ENCODE assay signal across 1 cellular context in the genomic region with DNA sequence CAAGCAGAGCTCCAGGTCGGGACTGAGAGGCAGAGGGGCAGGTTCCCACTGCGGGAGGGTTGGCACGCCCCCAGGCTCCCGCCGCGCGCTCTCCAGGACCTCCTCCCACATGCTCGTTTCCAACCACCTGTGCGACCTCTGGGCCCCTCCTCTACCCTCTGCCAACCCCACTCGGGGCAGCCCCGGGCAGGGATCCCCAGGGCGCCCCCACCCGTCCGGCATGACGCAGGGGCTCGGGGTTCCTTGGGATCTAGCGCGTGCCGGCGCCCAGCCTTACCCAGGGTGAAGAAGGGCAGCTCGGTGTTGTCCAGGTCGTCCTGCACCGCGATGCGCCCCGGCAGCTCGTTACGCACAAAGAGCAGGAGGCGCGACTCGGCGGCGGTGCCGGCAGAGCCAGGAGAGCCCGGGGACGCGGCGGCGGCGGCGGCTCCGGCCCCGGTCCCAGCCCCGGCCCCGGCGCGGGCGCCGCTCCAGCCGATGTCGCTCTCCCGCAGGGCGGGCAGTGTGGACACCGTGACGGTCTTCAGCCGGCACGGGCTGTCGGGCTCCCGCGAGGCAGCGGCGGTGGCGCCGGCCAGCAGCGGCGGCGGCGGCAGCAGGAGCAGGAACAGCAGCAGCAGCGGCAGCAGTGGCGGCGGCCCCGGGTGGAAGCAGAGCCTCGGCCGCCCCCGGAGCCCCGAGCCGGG.
TF ChIP-seq lines count a peak whose summit lies in the region.

No MANE protein-coding gene starts in this region.

TF ChIP-seq in WTC11, 78 proteins besides CTCF, POLR2A, EP300 and RAD21 (continued from another document):
- TF ChIP-seq ZNF423 (CRISPR knock-in tag; IDR thresholded peaks at IDR 0.05) = peak; percentile 88
- TF ChIP-seq ZNF232 (CRISPR knock-in tag; IDR thresholded peaks at IDR 0.05) = no peak
- TF ChIP-seq, protein P1, sequence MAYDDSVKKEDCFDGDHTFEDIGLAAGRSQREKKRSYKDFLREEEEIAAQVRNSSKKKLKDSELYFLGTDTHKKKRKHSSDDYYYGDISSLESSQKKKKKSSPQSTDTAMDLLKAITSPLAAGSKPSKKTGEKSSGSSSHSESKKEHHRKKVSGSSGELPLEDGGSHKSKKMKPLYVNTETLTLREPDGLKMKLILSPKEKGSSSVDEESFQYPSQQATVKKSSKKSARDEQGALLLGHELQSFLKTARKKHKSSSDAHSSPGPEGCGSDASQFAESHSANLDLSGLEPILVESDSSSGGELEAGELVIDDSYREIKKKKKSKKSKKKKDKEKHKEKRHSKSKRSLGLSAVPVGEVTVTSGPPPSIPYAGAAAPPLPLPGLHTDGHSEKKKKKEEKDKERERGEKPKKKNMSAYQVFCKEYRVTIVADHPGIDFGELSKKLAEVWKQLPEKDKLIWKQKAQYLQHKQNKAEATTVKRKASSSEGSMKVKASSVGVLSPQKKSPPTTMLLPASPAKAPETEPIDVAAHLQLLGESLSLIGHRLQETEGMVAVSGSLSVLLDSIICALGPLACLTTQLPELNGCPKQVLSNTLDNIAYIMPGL (CRISPR knock-in tag; IDR thresholded peaks at IDR 0.05) = peak; percentile 91
- TF ChIP-seq, protein P2, sequence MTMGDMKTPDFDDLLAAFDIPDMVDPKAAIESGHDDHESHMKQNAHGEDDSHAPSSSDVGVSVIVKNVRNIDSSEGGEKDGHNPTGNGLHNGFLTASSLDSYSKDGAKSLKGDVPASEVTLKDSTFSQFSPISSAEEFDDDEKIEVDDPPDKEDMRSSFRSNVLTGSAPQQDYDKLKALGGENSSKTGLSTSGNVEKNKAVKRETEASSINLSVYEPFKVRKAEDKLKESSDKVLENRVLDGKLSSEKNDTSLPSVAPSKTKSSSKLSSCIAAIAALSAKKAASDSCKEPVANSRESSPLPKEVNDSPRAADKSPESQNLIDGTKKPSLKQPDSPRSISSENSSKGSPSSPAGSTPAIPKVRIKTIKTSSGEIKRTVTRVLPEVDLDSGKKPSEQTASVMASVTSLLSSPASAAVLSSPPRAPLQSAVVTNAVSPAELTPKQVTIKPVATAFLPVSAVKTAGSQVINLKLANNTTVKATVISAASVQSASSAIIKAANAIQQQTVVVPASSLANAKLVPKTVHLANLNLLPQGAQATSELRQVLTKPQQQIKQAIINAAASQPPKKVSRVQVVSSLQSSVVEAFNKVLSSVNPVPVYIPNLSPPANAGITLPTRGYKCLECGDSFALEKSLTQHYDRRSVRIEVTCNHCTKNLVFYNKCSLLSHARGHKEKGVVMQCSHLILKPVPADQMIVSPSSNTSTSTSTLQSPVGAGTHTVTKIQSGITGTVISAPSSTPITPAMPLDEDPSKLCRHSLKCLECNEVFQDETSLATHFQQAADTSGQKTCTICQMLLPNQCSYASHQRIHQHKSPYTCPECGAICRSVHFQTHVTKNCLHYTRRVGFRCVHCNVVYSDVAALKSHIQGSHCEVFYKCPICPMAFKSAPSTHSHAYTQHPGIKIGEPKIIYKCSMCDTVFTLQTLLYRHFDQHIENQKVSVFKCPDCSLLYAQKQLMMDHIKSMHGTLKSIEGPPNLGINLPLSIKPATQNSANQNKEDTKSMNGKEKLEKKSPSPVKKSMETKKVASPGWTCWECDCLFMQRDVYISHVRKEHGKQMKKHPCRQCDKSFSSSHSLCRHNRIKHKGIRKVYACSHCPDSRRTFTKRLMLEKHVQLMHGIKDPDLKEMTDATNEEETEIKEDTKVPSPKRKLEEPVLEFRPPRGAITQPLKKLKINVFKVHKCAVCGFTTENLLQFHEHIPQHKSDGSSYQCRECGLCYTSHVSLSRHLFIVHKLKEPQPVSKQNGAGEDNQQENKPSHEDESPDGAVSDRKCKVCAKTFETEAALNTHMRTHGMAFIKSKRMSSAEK (CRISPR knock-in tag; IDR thresholded peaks at IDR 0.05; ENCODE audit: borderline replicate concordance) = no peak
- TF ChIP-seq KAT7 (CRISPR knock-in tag; IDR thresholded peaks at IDR 0.05; ENCODE audit: borderline replicate concordance) = no peak; the same call in 1 of the 2 replicates
- TF ChIP-seq, protein P3, sequence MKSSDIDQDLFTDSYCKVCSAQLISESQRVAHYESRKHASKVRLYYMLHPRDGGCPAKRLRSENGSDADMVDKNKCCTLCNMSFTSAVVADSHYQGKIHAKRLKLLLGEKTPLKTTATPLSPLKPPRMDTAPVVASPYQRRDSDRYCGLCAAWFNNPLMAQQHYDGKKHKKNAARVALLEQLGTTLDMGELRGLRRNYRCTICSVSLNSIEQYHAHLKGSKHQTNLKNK (CRISPR knock-in tag; IDR thresholded peaks at IDR 0.05) = no peak
- TF ChIP-seq, protein P4, sequence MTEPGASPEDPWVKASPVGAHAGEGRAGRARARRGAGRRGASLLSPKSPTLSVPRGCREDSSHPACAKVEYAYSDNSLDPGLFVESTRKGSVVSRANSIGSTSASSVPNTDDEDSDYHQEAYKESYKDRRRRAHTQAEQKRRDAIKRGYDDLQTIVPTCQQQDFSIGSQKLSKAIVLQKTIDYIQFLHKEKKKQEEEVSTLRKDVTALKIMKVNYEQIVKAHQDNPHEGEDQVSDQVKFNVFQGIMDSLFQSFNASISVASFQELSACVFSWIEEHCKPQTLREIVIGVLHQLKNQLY (CRISPR knock-in tag; IDR thresholded peaks at IDR 0.05) = no peak
- TF ChIP-seq GTF2I (CRISPR knock-in tag; conservative IDR thresholded peaks at IDR 0.05) = no peak
- no peak for TF ChIP-seq ZNF219 (CRISPR knock-in tag; IDR thresholded peaks at IDR 0.05; ENCODE audit: borderline replicate concordance)
- TF ChIP-seq NR2C2 (CRISPR knock-in tag; IDR thresholded peaks at IDR 0.05) = no peak
- TF ChIP-seq SP1 (CRISPR knock-in tag; conservative IDR thresholded peaks at IDR 0.05) = no peak
- TF ChIP-seq IRF2 (CRISPR knock-in tag; IDR thresholded peaks at IDR 0.05; ENCODE audit: borderline replicate concordance, low read depth) = no peak
- TF ChIP-seq TP53 (CRISPR knock-in tag; IDR thresholded peaks at IDR 0.05) = no peak
- TF ChIP-seq TEAD4 (CRISPR knock-in tag; IDR thresholded peaks at IDR 0.05) = no peak
- TF ChIP-seq, protein P5, sequence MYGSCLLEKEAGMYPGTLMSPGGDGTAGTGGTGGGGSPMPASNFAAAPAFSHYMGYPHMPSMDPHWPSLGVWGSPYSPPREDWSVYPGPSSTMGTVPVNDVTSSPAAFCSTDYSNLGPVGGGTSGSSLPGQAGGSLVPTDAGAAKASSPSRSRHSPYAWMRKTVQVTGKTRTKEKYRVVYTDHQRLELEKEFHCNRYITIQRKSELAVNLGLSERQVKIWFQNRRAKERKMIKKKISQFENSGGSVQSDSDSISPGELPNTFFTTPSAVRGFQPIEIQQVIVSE (CRISPR knock-in tag; IDR thresholded peaks at IDR 0.05; ENCODE audit: borderline replicate concordance) = no peak
- TF ChIP-seq, protein P6, sequence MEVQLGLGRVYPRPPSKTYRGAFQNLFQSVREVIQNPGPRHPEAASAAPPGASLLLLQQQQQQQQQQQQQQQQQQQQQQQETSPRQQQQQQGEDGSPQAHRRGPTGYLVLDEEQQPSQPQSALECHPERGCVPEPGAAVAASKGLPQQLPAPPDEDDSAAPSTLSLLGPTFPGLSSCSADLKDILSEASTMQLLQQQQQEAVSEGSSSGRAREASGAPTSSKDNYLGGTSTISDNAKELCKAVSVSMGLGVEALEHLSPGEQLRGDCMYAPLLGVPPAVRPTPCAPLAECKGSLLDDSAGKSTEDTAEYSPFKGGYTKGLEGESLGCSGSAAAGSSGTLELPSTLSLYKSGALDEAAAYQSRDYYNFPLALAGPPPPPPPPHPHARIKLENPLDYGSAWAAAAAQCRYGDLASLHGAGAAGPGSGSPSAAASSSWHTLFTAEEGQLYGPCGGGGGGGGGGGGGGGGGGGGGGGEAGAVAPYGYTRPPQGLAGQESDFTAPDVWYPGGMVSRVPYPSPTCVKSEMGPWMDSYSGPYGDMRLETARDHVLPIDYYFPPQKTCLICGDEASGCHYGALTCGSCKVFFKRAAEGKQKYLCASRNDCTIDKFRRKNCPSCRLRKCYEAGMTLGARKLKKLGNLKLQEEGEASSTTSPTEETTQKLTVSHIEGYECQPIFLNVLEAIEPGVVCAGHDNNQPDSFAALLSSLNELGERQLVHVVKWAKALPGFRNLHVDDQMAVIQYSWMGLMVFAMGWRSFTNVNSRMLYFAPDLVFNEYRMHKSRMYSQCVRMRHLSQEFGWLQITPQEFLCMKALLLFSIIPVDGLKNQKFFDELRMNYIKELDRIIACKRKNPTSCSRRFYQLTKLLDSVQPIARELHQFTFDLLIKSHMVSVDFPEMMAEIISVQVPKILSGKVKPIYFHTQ (CRISPR knock-in tag; IDR thresholded peaks at IDR 0.05) = no peak
- no peak for TF ChIP-seq CREB1 (CRISPR knock-in tag; IDR thresholded peaks at IDR 0.05)
- no peak for TF ChIP-seq MYBL2 (CRISPR knock-in tag; IDR thresholded peaks at IDR 0.05)
- no peak for TF ChIP-seq GABPB1 (CRISPR knock-in tag; IDR thresholded peaks at IDR 0.05)
- TF ChIP-seq, protein P7, sequence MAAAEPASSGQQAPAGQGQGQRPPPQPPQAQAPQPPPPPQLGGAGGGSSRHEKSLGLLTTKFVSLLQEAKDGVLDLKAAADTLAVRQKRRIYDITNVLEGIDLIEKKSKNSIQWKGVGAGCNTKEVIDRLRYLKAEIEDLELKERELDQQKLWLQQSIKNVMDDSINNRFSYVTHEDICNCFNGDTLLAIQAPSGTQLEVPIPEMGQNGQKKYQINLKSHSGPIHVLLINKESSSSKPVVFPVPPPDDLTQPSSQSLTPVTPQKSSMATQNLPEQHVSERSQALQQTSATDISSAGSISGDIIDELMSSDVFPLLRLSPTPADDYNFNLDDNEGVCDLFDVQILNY (CRISPR knock-in tag; IDR thresholded peaks at IDR 0.05) = no peak
- TF ChIP-seq TEAD1 (CRISPR knock-in tag; IDR thresholded peaks at IDR 0.05) = peak; percentile 49; the same call in 1 of the 2 replicates
- 0 out of 2 replicates have a peak, but pooled peaks have one; percentile 25 for TF ChIP-seq FOXP1 (CRISPR knock-in tag; IDR thresholded peaks at IDR 0.05; ENCODE audit: borderline replicate concordance)
- TF ChIP-seq, protein P8, sequence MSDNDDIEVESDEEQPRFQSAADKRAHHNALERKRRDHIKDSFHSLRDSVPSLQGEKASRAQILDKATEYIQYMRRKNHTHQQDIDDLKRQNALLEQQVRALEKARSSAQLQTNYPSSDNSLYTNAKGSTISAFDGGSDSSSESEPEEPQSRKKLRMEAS (CRISPR knock-in tag; IDR thresholded peaks at IDR 0.05) = peak; percentile 60; the same call in 1 of the 2 replicates
- TF ChIP-seq, protein P9, sequence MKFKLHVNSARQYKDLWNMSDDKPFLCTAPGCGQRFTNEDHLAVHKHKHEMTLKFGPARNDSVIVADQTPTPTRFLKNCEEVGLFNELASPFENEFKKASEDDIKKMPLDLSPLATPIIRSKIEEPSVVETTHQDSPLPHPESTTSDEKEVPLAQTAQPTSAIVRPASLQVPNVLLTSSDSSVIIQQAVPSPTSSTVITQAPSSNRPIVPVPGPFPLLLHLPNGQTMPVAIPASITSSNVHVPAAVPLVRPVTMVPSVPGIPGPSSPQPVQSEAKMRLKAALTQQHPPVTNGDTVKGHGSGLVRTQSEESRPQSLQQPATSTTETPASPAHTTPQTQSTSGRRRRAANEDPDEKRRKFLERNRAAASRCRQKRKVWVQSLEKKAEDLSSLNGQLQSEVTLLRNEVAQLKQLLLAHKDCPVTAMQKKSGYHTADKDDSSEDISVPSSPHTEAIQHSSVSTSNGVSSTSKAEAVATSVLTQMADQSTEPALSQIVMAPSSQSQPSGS (CRISPR knock-in tag; IDR thresholded peaks at IDR 0.05; ENCODE audit: borderline replicate concordance, low read depth) = no peak
- no peak for TF ChIP-seq NFATC4 (CRISPR knock-in tag; IDR thresholded peaks at IDR 0.05)
- TF ChIP-seq ZBTB21 (CRISPR knock-in tag; IDR thresholded peaks at IDR 0.05; ENCODE audit: borderline replicate concordance) = no peak
- TF ChIP-seq GRHL2 (CRISPR knock-in tag; IDR thresholded peaks at IDR 0.05; ENCODE audit: insufficient replicate concordance, severe bottlenecking) = no peak
- TF ChIP-seq NR3C1 (CRISPR knock-in tag; conservative IDR thresholded peaks at IDR 0.05; ENCODE audit: low read depth) = no peak
- no peak for TF ChIP-seq ESRRA (CRISPR knock-in tag; IDR thresholded peaks at IDR 0.05; ENCODE audit: borderline replicate concordance)
- TF ChIP-seq NFYB (CRISPR knock-in tag; conservative IDR thresholded peaks at IDR 0.05; ENCODE audit: low read depth) = no peak
- TF ChIP-seq, protein P10, sequence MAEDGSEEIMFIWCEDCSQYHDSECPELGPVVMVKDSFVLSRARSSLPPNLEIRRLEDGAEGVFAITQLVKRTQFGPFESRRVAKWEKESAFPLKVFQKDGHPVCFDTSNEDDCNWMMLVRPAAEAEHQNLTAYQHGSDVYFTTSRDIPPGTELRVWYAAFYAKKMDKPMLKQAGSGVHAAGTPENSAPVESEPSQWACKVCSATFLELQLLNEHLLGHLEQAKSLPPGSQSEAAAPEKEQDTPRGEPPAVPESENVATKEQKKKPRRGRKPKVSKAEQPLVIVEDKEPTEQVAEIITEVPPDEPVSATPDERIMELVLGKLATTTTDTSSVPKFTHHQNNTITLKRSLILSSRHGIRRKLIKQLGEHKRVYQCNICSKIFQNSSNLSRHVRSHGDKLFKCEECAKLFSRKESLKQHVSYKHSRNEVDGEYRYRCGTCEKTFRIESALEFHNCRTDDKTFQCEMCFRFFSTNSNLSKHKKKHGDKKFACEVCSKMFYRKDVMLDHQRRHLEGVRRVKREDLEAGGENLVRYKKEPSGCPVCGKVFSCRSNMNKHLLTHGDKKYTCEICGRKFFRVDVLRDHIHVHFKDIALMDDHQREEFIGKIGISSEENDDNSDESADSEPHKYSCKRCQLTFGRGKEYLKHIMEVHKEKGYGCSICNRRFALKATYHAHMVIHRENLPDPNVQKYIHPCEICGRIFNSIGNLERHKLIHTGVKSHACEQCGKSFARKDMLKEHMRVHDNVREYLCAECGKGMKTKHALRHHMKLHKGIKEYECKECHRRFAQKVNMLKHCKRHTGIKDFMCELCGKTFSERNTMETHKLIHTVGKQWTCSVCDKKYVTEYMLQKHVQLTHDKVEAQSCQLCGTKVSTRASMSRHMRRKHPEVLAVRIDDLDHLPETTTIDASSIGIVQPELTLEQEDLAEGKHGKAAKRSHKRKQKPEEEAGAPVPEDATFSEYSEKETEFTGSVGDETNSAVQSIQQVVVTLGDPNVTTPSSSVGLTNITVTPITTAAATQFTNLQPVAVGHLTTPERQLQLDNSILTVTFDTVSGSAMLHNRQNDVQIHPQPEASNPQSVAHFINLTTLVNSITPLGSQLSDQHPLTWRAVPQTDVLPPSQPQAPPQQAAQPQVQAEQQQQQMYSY (CRISPR knock-in tag; IDR thresholded peaks at IDR 0.05) = no peak
- TF ChIP-seq FOXK1 (CRISPR knock-in tag; IDR thresholded peaks at IDR 0.05) = 0 out of 2 replicates have a peak, but pooled peaks have one; percentile 17
- TF ChIP-seq, protein P11, sequence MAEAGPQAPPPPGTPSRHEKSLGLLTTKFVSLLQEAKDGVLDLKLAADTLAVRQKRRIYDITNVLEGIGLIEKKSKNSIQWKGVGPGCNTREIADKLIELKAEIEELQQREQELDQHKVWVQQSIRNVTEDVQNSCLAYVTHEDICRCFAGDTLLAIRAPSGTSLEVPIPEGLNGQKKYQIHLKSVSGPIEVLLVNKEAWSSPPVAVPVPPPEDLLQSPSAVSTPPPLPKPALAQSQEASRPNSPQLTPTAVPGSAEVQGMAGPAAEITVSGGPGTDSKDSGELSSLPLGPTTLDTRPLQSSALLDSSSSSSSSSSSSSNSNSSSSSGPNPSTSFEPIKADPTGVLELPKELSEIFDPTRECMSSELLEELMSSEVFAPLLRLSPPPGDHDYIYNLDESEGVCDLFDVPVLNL (CRISPR knock-in tag; IDR thresholded peaks at IDR 0.05; ENCODE audit: borderline replicate concordance, low read depth) = no peak
- TF ChIP-seq ZNF671 (CRISPR knock-in tag; IDR thresholded peaks at IDR 0.05) = no peak
